Comparison of ENCODE assay signal across 8 cellular contexts in genomic region chr3:10263549-10264363, GRCh38. TPM values are rescaled to one million over a fixed set of nuclear protein-coding genes. Genes with fewer than 3 reads are reported as not detected.
DNase-seq lines count a peak whose midpoint lies in the region; ATAC-seq, FAIRE-seq and TF ChIP-seq lines count a peak whose summit lies in the region.

No MANE protein-coding gene starts in this region.

- H3K27ac ChIP-seq in KMS-11 (no peak overlapping the region), endothelial cell of umbilical vein (ENCODE audit: insufficient read depth, low read depth, low read length) (no peak overlapping the region), tibial nerve (peak overlapping the region in 1 of 4 donors; percentile 1)

- H3K4me1 ChIP-seq in KMS-11 (ENCODE audit: low read depth, poor library complexity, severe bottlenecking) = no peaks in the 10 kb centered on the region
- peaks cover 16% of the 10 kb centered on the region for H3K4me1 ChIP-seq in endothelial cell of umbilical vein (ENCODE audit: control insufficient read depth, extremely low read depth, insufficient read depth, low read length)
- peaks cover 0 to 32% (median 0%) of the 10 kb centered on the region in 4 donors for H3K4me1 ChIP-seq in tibial nerve

- 0 out of 2 replicates have a peak, but pooled peaks cover 8% of the 10 kb centered on the region for H4K20me1 ChIP-seq in KMS-11 (ENCODE audit: insufficient read depth)
- peaks cover 8% of the 10 kb centered on the region for H4K20me1 ChIP-seq in endothelial cell of umbilical vein (replicated peaks; ENCODE audit: control insufficient read depth, extremely low read depth, insufficient read depth, low read length)

- 35 to 44% methylated on average over 12 of the region's 12 CpGs for WGBS in tibial nerve, 2 donors

- H3K4me2 ChIP-seq in KMS-11 = no peak overlapping the region
- no peak overlapping the region for H3K4me2 ChIP-seq in endothelial cell of umbilical vein (ENCODE audit: insufficient read depth, low read length)

- no peak overlapping the region for H3K9ac ChIP-seq in KMS-11
- no peak overlapping the region for H3K9ac ChIP-seq in endothelial cell of umbilical vein (replicated peaks; ENCODE audit: extremely low read depth, insufficient read depth, low read length)

- H3K9me3 ChIP-seq in endothelial cell of umbilical vein (replicated peaks; ENCODE audit: control insufficient read depth, insufficient read depth, low read length) (no peaks in the 10 kb centered on the region), tibial nerve (no peaks in the 10 kb centered on the region)

- DNase-seq in CD1c-positive myeloid dendritic cell (ENCODE audit: extremely low spot score) (peak; percentile 53), endothelial cell of umbilical vein (ENCODE audit: low read depth, low spot score) (peak; percentile 42), omental fat pad (ENCODE audit: low spot score) (peak; percentile 55), tibial nerve (ENCODE audit: low spot score in 2 of 2) (peak in 1 of 2 donors; percentile 53), pons (ENCODE audit: low spot score) (no peak)
- DNase-seq in activated CD8-positive, alpha-beta memory T cell treated with anti-CD3 and anti-CD28 coated beads for 24 hours = peak; percentile 81

- H3K79me2 ChIP-seq in KMS-11 (ENCODE audit: insufficient read depth, low read depth) (peaks cover 60% of the 10 kb centered on the region), endothelial cell of umbilical vein (ENCODE audit: control insufficient read depth, insufficient read depth, low read length) (peaks cover 36% of the 10 kb centered on the region)

- H2AFZ ChIP-seq in KMS-11 (ENCODE audit: low read depth) = no peak overlapping the region
- no peak overlapping the region for H2AFZ ChIP-seq in endothelial cell of umbilical vein (ENCODE audit: low read depth, low read length)

- TF ChIP-seq CTCF in KMS-11 (conservative IDR thresholded peaks at IDR 0.05; ENCODE audit: low read depth, low read length) (peak; percentile 44), endothelial cell of umbilical vein (IDR thresholded peaks at IDR 0.05; ENCODE audit: extremely low read depth in 1 of 2, insufficient read depth in 1 of 2, low read depth in 1 of 2, low read length in 2 of 2) (peak; percentile 35 to 37), omental fat pad (IDR thresholded peaks at IDR 0.05) (peak in 1 of 3 donors; percentile 41), tibial nerve (IDR thresholded peaks at IDR 0.05) (peak; percentile 34 to 47 (median 39))

- no peak for FAIRE-seq in endothelial cell of umbilical vein (lab: Jason Lieb, UNC)

- no peak for TF ChIP-seq POLR2A in endothelial cell of umbilical vein (IDR thresholded peaks at IDR 0.05; ENCODE audit: low read depth, low read length)
- TF ChIP-seq POLR2A in tibial nerve (IDR thresholded peaks at IDR 0.05) = no peak

- TF ChIP-seq EP300 in tibial nerve (IDR thresholded peaks at IDR 0.05) = no peak

- no peaks in the 10 kb centered on the region for H3K36me3 ChIP-seq in KMS-11 (ENCODE audit: insufficient read depth)
- H3K36me3 ChIP-seq in endothelial cell of umbilical vein (ENCODE audit: control insufficient read depth in 2 of 2, extremely low read depth in 1 of 2, insufficient read depth in 2 of 2, low read length in 2 of 2) = peaks cover 4 to 9% of the 10 kb centered on the region in 2 experiments
- peaks cover 0 to 54% (median 0%) of the 10 kb centered on the region in 3 donors for H3K36me3 ChIP-seq in tibial nerve

- no peaks in the 10 kb centered on the region for H3K27me3 ChIP-seq in KMS-11 (ENCODE audit: insufficient read depth, low read depth)
- H3K27me3 ChIP-seq in endothelial cell of umbilical vein (ENCODE audit: control insufficient read depth in 2 of 2, insufficient read depth in 2 of 2, low read length in 2 of 2) = no peaks in the 10 kb centered on the region
- H3K27me3 ChIP-seq in tibial nerve = no peaks in the 10 kb centered on the region

- CTCF ChIA-PET in endothelial cell of umbilical vein (lab: Charles Lee) = interaction anchor here (0.6 to 2.2 kb wide), 20 partner anchors 10 to 317 kb away, joined by 3 to 23 read pairs (median 4); partner anchors contain the start of genes SEC13 and TATDN2

- H3K9me1 ChIP-seq in endothelial cell of umbilical vein (replicated peaks; ENCODE audit: control insufficient read depth, extremely low read depth, insufficient read depth, low read length) = no peaks in the 10 kb centered on the region

- dilution Hi-C loops in endothelial cell of umbilical vein (cut with MboI; ENCODE audit: extremely low pct_ligation_motif_present, low sequenced_read_pairs) = no loop called here

- intact Hi-C loops in endothelial cell of umbilical vein (cut with micrococcal nuclease) = no loop called here

- POLR2A ChIA-PET in endothelial cell of umbilical vein (lab: Charles Lee) = no interaction called here

- BruUV-seq in endothelial cell of umbilical vein (replicated peaks; lab: Mats Ljungman, UMichigan) = no TSS peak

- H3K4me3 ChIP-seq in KMS-11 (IDR thresholded peaks at IDR 0.05; ENCODE audit: insufficient read depth, low read depth, low read length) (no peak overlapping the region), endothelial cell of umbilical vein (replicated peaks in 1 of 3; ENCODE audit: insufficient read depth in 1 of 3, low read depth in 1 of 3, low read length in 3 of 3) (no peak overlapping the region), tibial nerve (no peak overlapping the region)

- peak; percentile 90 for ATAC-seq in omental fat pad (ENCODE audit: low FRiP score)
- ATAC-seq in GM21723 (IDR thresholded peaks at IDR 0.05; ENCODE audit: unreplicated experiment) = no peak

TF ChIP-seq in endothelial cell of umbilical vein, 7 proteins besides CTCF, POLR2A, EP300 and RAD21:
- TF ChIP-seq FOS (IDR thresholded peaks at IDR 0.05; ENCODE audit: borderline replicate concordance, insufficient read depth, low read length) = no peak
- no peak for TF ChIP-seq EZH2 (IDR thresholded peaks at IDR 0.05; ENCODE audit: borderline replicate concordance, low read depth, low read length, severe bottlenecking)
- no peak for TF ChIP-seq MYC (IDR thresholded peaks at IDR 0.05; ENCODE audit: low read depth, low read length)
- no peak for TF ChIP-seq JUN (IDR thresholded peaks at IDR 0.05; ENCODE audit: borderline replicate concordance, insufficient read depth, insufficient read length, low read depth)
- no peak for TF ChIP-seq MAX (IDR thresholded peaks at IDR 0.05; ENCODE audit: insufficient read depth, insufficient read length)
- no peak for TF ChIP-seq GATA2 (IDR thresholded peaks at IDR 0.05; ENCODE audit: insufficient read depth, insufficient read length, low read depth, low read length)
- no peak for TF ChIP-seq POLR2AphosphoS5 (IDR thresholded peaks at IDR 0.05; ENCODE audit: insufficient read depth, low read depth, low read length)

RNA-seq across cellular contexts. Expression of gene TATDN2, which starts 15.5 kb away (rescaled TPM):
- total RNA-seq in endothelial cell of umbilical vein (26.8 and 31.7 TPM in 2 replicates), omental fat pad (10 to 100 TPM; 15.1 to 28.7 (median 20.6) TPM), tibial nerve (10 to 100 TPM; 21.2 to 28.9 (median 28.5) TPM)
- polyA plus RNA-seq in endothelial cell of umbilical vein = 10.6 and 10.7 TPM in 2 replicates
- 14.4 and 15.1 TPM in 2 replicates for polyA plus RNA-seq in endothelial cell of umbilical vein (2011; cell fraction: cytosol; rRNA removed)
- 27.7 and 28.7 TPM in 2 replicates for polyA plus RNA-seq in endothelial cell of umbilical vein (2011; cell fraction: nucleus; rRNA removed)
- 15.4 and 24.8 TPM in 2 replicates for polyA plus RNA-seq in endothelial cell of umbilical vein (2012)
- polyA minus RNA-seq in endothelial cell of umbilical vein = 27.0 and 27.2 TPM in 2 replicates
- 23.9 TPM for polyA minus RNA-seq in endothelial cell of umbilical vein (2011; cell fraction: cytosol; rRNA and poly(A)+ RNA removed)
- polyA minus RNA-seq in endothelial cell of umbilical vein (2011; cell fraction: nucleus; rRNA and poly(A)+ RNA removed) = 23.7 and 23.8 TPM in 2 replicates

RNA-seq across cellular contexts. Expression of gene GHRL, which starts 29.0 kb away (rescaled TPM):
- not detected in 2 replicates for total RNA-seq in endothelial cell of umbilical vein
- polyA plus RNA-seq in endothelial cell of umbilical vein = 0.06 TPM in 1 of 2 replicates, not detected in the other
- polyA plus RNA-seq in endothelial cell of umbilical vein (2011; cell fraction: cytosol; rRNA removed) = not detected in 2 replicates
- polyA plus RNA-seq in endothelial cell of umbilical vein (2011; cell fraction: nucleus; rRNA removed) = 0.49 and 35.3 TPM in 2 replicates
- not detected in 2 replicates for polyA plus RNA-seq in endothelial cell of umbilical vein (2012)
- polyA minus RNA-seq in endothelial cell of umbilical vein = not detected in 2 replicates
- polyA minus RNA-seq in endothelial cell of umbilical vein (2011; cell fraction: cytosol; rRNA and poly(A)+ RNA removed) = not detected
- 0.67 TPM in 1 of 2 replicates, not detected in the other for polyA minus RNA-seq in endothelial cell of umbilical vein (2011; cell fraction: nucleus; rRNA and poly(A)+ RNA removed)
- total RNA-seq in omental fat pad = 1 to 10 TPM in 1 of 4 donors, not detected in 3; 7.3 TPM
- total RNA-seq in tibial nerve = 1 to 10 TPM in 2 of 4 donors, under 1 TPM in 1, not detected in 1; 0.60 to 3.7 (median 2.9) TPM

RNA-seq across cellular contexts. Expression of gene SEC13, which starts 57.2 kb away (rescaled TPM):
- 230 and 231 TPM in 2 replicates for total RNA-seq in endothelial cell of umbilical vein
- polyA plus RNA-seq in endothelial cell of umbilical vein = 245 and 250 TPM in 2 replicates
- 258 and 279 TPM in 2 replicates for polyA plus RNA-seq in endothelial cell of umbilical vein (2011; cell fraction: cytosol; rRNA removed)
- polyA plus RNA-seq in endothelial cell of umbilical vein (2011; cell fraction: nucleus; rRNA removed) = 243 and 264 TPM in 2 replicates
- polyA plus RNA-seq in endothelial cell of umbilical vein (2012) = 200 and 205 TPM in 2 replicates
- 334 and 340 TPM in 2 replicates for polyA minus RNA-seq in endothelial cell of umbilical vein
- polyA minus RNA-seq in endothelial cell of umbilical vein (2011; cell fraction: cytosol; rRNA and poly(A)+ RNA removed) = 118 TPM
- 181 and 183 TPM in 2 replicates for polyA minus RNA-seq in endothelial cell of umbilical vein (2011; cell fraction: nucleus; rRNA and poly(A)+ RNA removed)
- total RNA-seq in omental fat pad = 100 to 1,000 TPM in 2 of 4 donors, 10 to 100 TPM in 2; 86.7 to 110 (median 101) TPM
- total RNA-seq in tibial nerve = 100 to 1,000 TPM in 1 of 4 donors, 10 to 100 TPM in 3; 59.2 to 120 (median 94.5) TPM
